In genomic region chr3:65888980-65889706, GRCh38 we compare ENCODE assay signal across 10 cellular contexts.
A peak's percentile ranks its signal among the peaks of the same experiment; 100 is the strongest.
DNase-seq lines count a peak whose midpoint lies in the region; ATAC-seq, FAIRE-seq and TF ChIP-seq lines count a peak whose summit lies in the region.
"Had no signal": no experiment of that assay in that cellular context is flagged by ENCODE, and none has a peak within 500 bp of the region (broad histone marks: within the 10 kb centered on the region; RNA-seq: fewer than 3 reads in every experiment).

No MANE protein-coding gene starts in this region.

- peaks cover 56% of the 10 kb centered on the region for H3K4me1 Mint-ChIP-seq in HFFc6 (ENCODE audit: low read depth)
- H3K4me1 Mint-ChIP-seq in astrocyte (ENCODE audit: low read depth, unreplicated experiment): peaks cover 20% of the 10 kb centered on the region

- DNase-seq in HFFc6 (peak; percentile 96), astrocyte (ENCODE audit: low read depth) (peak; percentile 98), left ventricle myocardium inferior (no peak), thoracic aorta (ENCODE audit: low spot score) (peak; percentile 37), NCI-H1092 (lab: John Stamatoyannopoulos, UW) (no peak), CD1c-positive myeloid dendritic cell (ENCODE audit: extremely low spot score) (no peak), AML-193 (lab: John Stamatoyannopoulos, UW) (no peak)
- DNase-seq: activated T-cell treated with anti-CD3 and anti-CD28 coated beads, Interleukin-2, amount 50 U/mL, for 4 hours; stimulated activated CD4-positive, alpha-beta T cell treated with anti-CD3 and anti-CD28 coated beads, Interleukin-2, amount 100 ng/mL, for 24 hours had no signal

- H3K4me1 ChIP-seq in astrocyte (ENCODE audit: insufficient read depth, low read length): peaks cover 11% of the 10 kb centered on the region
- peaks cover 37% of the 10 kb centered on the region for H3K4me1 ChIP-seq in left ventricle myocardium inferior
- H3K4me1 ChIP-seq in thoracic aorta (ENCODE audit: control insufficient read depth in 1 of 2, low read depth in 2 of 2): peaks cover 23 to 54% of the 10 kb centered on the region in 2 donors

- no peaks in the 10 kb centered on the region for H3K9me3 Mint-ChIP-seq in HFFc6
- H3K9me3 Mint-ChIP-seq in astrocyte (ENCODE audit: unreplicated experiment): no peaks in the 10 kb centered on the region
- H3K9me3 Mint-ChIP-seq: activated T-cell treated with anti-CD3 and anti-CD28 coated beads, Interleukin-2, amount 50 U/mL, for 4 hours had no signal

- intact Hi-C loops in left ventricle myocardium inferior (cut with micrococcal nuclease): no loop called here

- TF ChIP-seq CTCF in HFFc6 (IDR thresholded peaks at IDR 0.05) (no peak), astrocyte (IDR thresholded peaks at IDR 0.05; ENCODE audit: insufficient read depth, low read depth, low read length) (no peak), left ventricle myocardium inferior (IDR thresholded peaks at IDR 0.05; ENCODE audit: borderline replicate concordance) (no peak), thoracic aorta (IDR thresholded peaks at IDR 0.05) (no peak)

- H3K4me3 Mint-ChIP-seq in HFFc6 (peak overlapping the region; percentile 84), astrocyte (ENCODE audit: unreplicated experiment) (no peak overlapping the region)
- H3K4me3 Mint-ChIP-seq: activated T-cell treated with anti-CD3 and anti-CD28 coated beads, Interleukin-2, amount 50 U/mL, for 4 hours had no signal

- H3K4me2 ChIP-seq in astrocyte (ENCODE audit: low read length): peak overlapping the region; percentile 78

- H3K4me3 ChIP-seq in astrocyte (ENCODE audit: insufficient read depth, low read depth, low read length) (peak overlapping the region; percentile 24), left ventricle myocardium inferior (no peak overlapping the region), thoracic aorta (peak overlapping the region; percentile 51)

- H3K27me3 ChIP-seq in astrocyte (ENCODE audit: insufficient read depth, low read length) (no peaks in the 10 kb centered on the region), left ventricle myocardium inferior (ENCODE audit: low read depth) (no peaks in the 10 kb centered on the region), thoracic aorta (replicated peaks; ENCODE audit: insufficient read depth) (no peaks in the 10 kb centered on the region)

- H3K9me3 ChIP-seq in astrocyte (ENCODE audit: insufficient read depth, low read depth, low read length): no peaks in the 10 kb centered on the region
- no peaks in the 10 kb centered on the region for H3K9me3 ChIP-seq in left ventricle myocardium inferior (replicated peaks)
- no peaks in the 10 kb centered on the region for H3K9me3 ChIP-seq in thoracic aorta

- ATAC-seq in thoracic aorta (ENCODE audit: insufficient number of reproducible peaks, low FRiP score, low read depth) (peak; percentile 89), GM18520 (IDR thresholded peaks at IDR 0.05; ENCODE audit: unreplicated experiment) (no peak)
- ATAC-seq: activated T-cell treated with anti-CD3 and anti-CD28 coated beads, Interleukin-2, amount 50 U/mL, for 4 hours had no signal

- peak overlapping the region; percentile 24 for H2AFZ ChIP-seq in astrocyte (ENCODE audit: low read depth, low read length)

- H4K20me1 ChIP-seq in astrocyte (ENCODE audit: insufficient read depth, low read length): peaks cover 6% of the 10 kb centered on the region

- FAIRE-seq in astrocyte (lab: Jason Lieb, UNC): peak; percentile 99

- H3K27me3 Mint-ChIP-seq in HFFc6 (ENCODE audit: insufficient read depth): no peaks in the 10 kb centered on the region
- no peaks in the 10 kb centered on the region for H3K27me3 Mint-ChIP-seq in astrocyte (ENCODE audit: low read depth, unreplicated experiment)

- peaks cover 4% of the 10 kb centered on the region; the same call in 1 of the 2 replicates for H3K36me3 Mint-ChIP-seq in HFFc6 (ENCODE audit: low read depth)
- H3K36me3 Mint-ChIP-seq in astrocyte (ENCODE audit: low read depth, unreplicated experiment): no peaks in the 10 kb centered on the region

- H3K36me3 ChIP-seq in astrocyte (ENCODE audit: insufficient read depth, low read length) (no peaks in the 10 kb centered on the region), left ventricle myocardium inferior (no peaks in the 10 kb centered on the region), thoracic aorta (no peaks in the 10 kb centered on the region)

- peak overlapping the region; percentile 91 for H3K27ac Mint-ChIP-seq in HFFc6
- peak overlapping the region; percentile 86 for H3K27ac Mint-ChIP-seq in astrocyte (ENCODE audit: unreplicated experiment)

- peak overlapping the region; percentile 52 for H3K9ac ChIP-seq in astrocyte (ENCODE audit: low read length)

- H3K27ac ChIP-seq in astrocyte (ENCODE audit: low read depth, low read length) (peak overlapping the region; percentile 87), left ventricle myocardium inferior (replicated peaks) (peak overlapping the region; percentile 51), thoracic aorta (peak overlapping the region; percentile 79 to 86)

- H3K79me2 ChIP-seq in astrocyte (ENCODE audit: insufficient read depth, low read length): peaks cover 15% of the 10 kb centered on the region

Comparison
In these comparisons a context has a peak if more than half of its experiments do, and no peak if none do; other contexts are left out.
1. DNase-seq: peak in HFFc6 (single experiment), astrocyte (single experiment) and thoracic aorta (single experiment); none in left ventricle myocardium inferior (single experiment), NCI-H1092 (single experiment), CD1c-positive myeloid dendritic cell (single experiment) and AML-193 (0 of 2).
2. Peak in every context shown above with its lines, with median percentiles within 50 percentile points of each other: H3K27ac ChIP-seq.